ENCODE assay signal across 9 cellular contexts in genomic region chrX:153900806-153901752, GRCh38. TPM values are rescaled to one million over a fixed set of nuclear protein-coding genes. Genes with fewer than 3 reads are reported as not detected.
A peak's percentile ranks its signal among the peaks of the same experiment; 100 is the strongest.
DNase-seq lines count a peak whose midpoint lies in the region; ATAC-seq and TF ChIP-seq lines count a peak whose summit lies in the region.
"Had no signal": no experiment of that assay in that cellular context is flagged by ENCODE, and none has a peak within 500 bp of the region (broad histone marks: within the 10 kb centered on the region; RNA-seq: fewer than 3 reads in every experiment).

No MANE protein-coding gene starts in this region.

- peak; percentile 75 for ATAC-seq in GM19455 (IDR thresholded peaks at IDR 0.05; ENCODE audit: unreplicated experiment)

- H3K4me1 Mint-ChIP-seq in Caco-2 (ENCODE audit: low read depth, unreplicated experiment): no peaks in the 10 kb centered on the region
- peaks cover 32% of the 10 kb centered on the region for H3K4me1 Mint-ChIP-seq in activated naive CD4-positive, alpha-beta T cell treated with anti-CD3 and anti-CD28 coated beads, Interleukin-2, amount 10 ng/mL, durations not matched to agents 7 days and 5 days

- H3K27me3 Mint-ChIP-seq in Caco-2 (ENCODE audit: insufficient read depth, unreplicated experiment): no peaks in the 10 kb centered on the region
- peaks cover 10% of the 10 kb centered on the region for H3K27me3 Mint-ChIP-seq in activated naive CD4-positive, alpha-beta T cell treated with anti-CD3 and anti-CD28 coated beads, Interleukin-2, amount 10 ng/mL, durations not matched to agents 7 days and 5 days

- H3K9me3 Mint-ChIP-seq in Caco-2 (ENCODE audit: unreplicated experiment): no peaks in the 10 kb centered on the region
- no peaks in the 10 kb centered on the region for H3K9me3 Mint-ChIP-seq in activated naive CD4-positive, alpha-beta T cell treated with anti-CD3 and anti-CD28 coated beads, Interleukin-2, amount 10 ng/mL, durations not matched to agents 7 days and 5 days

- no peak overlapping the region for H3K4me3 Mint-ChIP-seq in Caco-2 (ENCODE audit: unreplicated experiment)
- peak overlapping the region; percentile 48 for H3K4me3 Mint-ChIP-seq in activated naive CD4-positive, alpha-beta T cell treated with anti-CD3 and anti-CD28 coated beads, Interleukin-2, amount 10 ng/mL, durations not matched to agents 7 days and 5 days

- H3K27ac Mint-ChIP-seq in Caco-2 (ENCODE audit: unreplicated experiment): no peak overlapping the region
- H3K27ac Mint-ChIP-seq in activated naive CD4-positive, alpha-beta T cell treated with anti-CD3 and anti-CD28 coated beads, Interleukin-2, amount 10 ng/mL, durations not matched to agents 7 days and 5 days: peak overlapping the region; percentile 62

- H3K4me3 ChIP-seq in Caco-2 (ENCODE audit: low read depth, low read length): no peak overlapping the region

- intact Hi-C loops in Caco-2 (cut with micrococcal nuclease; ENCODE audit: unreplicated experiment): no loop called here

- H3K9me3 ChIP-seq in Caco-2: no peaks in the 10 kb centered on the region

- no peaks in the 10 kb centered on the region for H3K36me3 Mint-ChIP-seq in Caco-2 (ENCODE audit: insufficient read depth, unreplicated experiment)
- H3K36me3 Mint-ChIP-seq in activated naive CD4-positive, alpha-beta T cell treated with anti-CD3 and anti-CD28 coated beads, Interleukin-2, amount 10 ng/mL, durations not matched to agents 7 days and 5 days: no peaks in the 10 kb centered on the region

- BruUV-seq in Caco-2 (replicated peaks; lab: Mats Ljungman, UMichigan): no TSS peak

- CTCF ChIA-PET in Caco-2 (lab: Charles Lee): interaction anchor here (1.0 kb wide), 1 partner anchor 22 kb away, joined by 3 read pairs; no protein-coding TSS in a partner anchor
- CTCF ChIA-PET in activated naive CD4-positive, alpha-beta T cell treated with anti-CD3 and anti-CD28 coated beads, Interleukin-2, amount 10 ng/mL, durations not matched to agents 7 days and 5 days (lab: Charles Lee): interaction anchor here (0.8 kb wide), 1 partner anchor 197 kb away, joined by 3 read pairs; no protein-coding TSS in a partner anchor

- TF ChIP-seq CTCF in Caco-2 (IDR thresholded peaks at IDR 0.05; ENCODE audit: insufficient read depth in 1 of 2, low read depth in 1 of 2, low read length in 1 of 2, severe bottlenecking in 1 of 2, unreplicated experiment in 1 of 2): no peak

- DNase-seq in Caco-2 (peak; percentile 25 to 50), HPDE6-E6E7 (ENCODE audit: extremely low spot score) (peak; percentile 97), RPMI8226 (peak; percentile 84), hepatic stellate cell (ENCODE audit: low spot score) (peak; percentile 91), HuH-7.5 (ENCODE audit: low spot score) (no peak)
- peak; percentile 75 for DNase-seq in activated naive CD4-positive, alpha-beta T cell treated with anti-CD3 and anti-CD28 coated beads, Interleukin-2, amount 10 ng/mL, durations not matched to agents 7 days and 5 days
- peak; percentile 19 to 36 (median 32) for DNase-seq in stimulated activated CD4-positive, alpha-beta T cell treated with anti-CD3 and anti-CD28 coated beads, TNF-alpha, amount 100 ng/mL, for 1 hour (ENCODE audit: low read depth in 3 of 3, low spot score in 1 of 3)

- no peaks in the 10 kb centered on the region for H3K4me1 ChIP-seq in Caco-2

- POLR2A ChIA-PET in Caco-2 (lab: Charles Lee): no interaction called here

- H3K27me3 ChIP-seq in Caco-2 (replicated peaks; ENCODE audit: control insufficient read depth, insufficient read depth, low read length): no peaks in the 10 kb centered on the region

- no peaks in the 10 kb centered on the region for H3K36me3 ChIP-seq in Caco-2 (ENCODE audit: control insufficient read depth, insufficient read depth, low read length)

RNA-seq across cellular contexts. Expression of gene AVPR2, which starts 3.4 kb away (rescaled TPM):
- not detected in 2 replicates for total RNA-seq in Caco-2 (2022)
- total RNA-seq: T-helper 2 cell treated with Interferon-gamma antibody and Interleukin-4, amounts not matched to agents 100 ng/mL and 5 ng/mL, for 36 hours had no signal

RNA-seq across cellular contexts. Expression of gene L1CAM, which starts 15.1 kb away (rescaled TPM):
- total RNA-seq in Caco-2 (2022): 12.7 and 12.8 TPM in 2 replicates

RNA-seq across cellular contexts. Expression of gene ARHGAP4, which starts 25.0 kb away (rescaled TPM):
- total RNA-seq in Caco-2 (2022): 13.0 and 15.7 TPM in 2 replicates

RNA-seq across cellular contexts. Expression of gene NAA10, which starts 33.8 kb away (rescaled TPM):
- 91.3 and 93.8 TPM in 2 replicates for total RNA-seq in Caco-2 (2022)

RNA-seq across cellular contexts. Expression of gene RENBP, which starts 43.4 kb away (rescaled TPM):
- 0.75 and 1.2 TPM in 2 replicates for total RNA-seq in Caco-2 (2022)
